21 cellular contexts compared by ENCODE assay signal in genomic region chr12:25789520-25789919, GRCh38.
DNase-seq lines count a peak whose midpoint lies in the region; ATAC-seq and TF ChIP-seq lines count a peak whose summit lies in the region.
"Had no signal": no experiment of that assay in that cellular context is flagged by ENCODE, and none has a peak within 500 bp of the region (broad histone marks: within the 10 kb centered on the region; RNA-seq: fewer than 3 reads in every experiment).

No MANE protein-coding gene starts in this region.

- peak overlapping the region; percentile 12 for H3K27ac ChIP-seq in suprapubic skin
- H3K27ac ChIP-seq: foreskin keratinocyte, HL-60 had no signal

- no peaks in the 10 kb centered on the region for H3K27me3 Mint-ChIP-seq in glutamatergic neuron (ENCODE audit: unreplicated experiment)

- H3K36me3 Mint-ChIP-seq in glutamatergic neuron (ENCODE audit: unreplicated experiment) = no peaks in the 10 kb centered on the region
- H3K36me3 Mint-ChIP-seq: CD14-positive monocyte had no signal

- no peaks in the 10 kb centered on the region for H3K9me3 ChIP-seq in suprapubic skin

- no peaks in the 10 kb centered on the region for H3K27me3 ChIP-seq in suprapubic skin
- H3K27me3 ChIP-seq: foreskin keratinocyte had no signal

- H3K27ac Mint-ChIP-seq in glutamatergic neuron (ENCODE audit: unreplicated experiment) = no peak overlapping the region
- H3K27ac Mint-ChIP-seq: activated T-helper 2 cell treated with anti-CD3 and anti-CD28 coated beads, Interferon-gamma antibody, Interleukin-2, Interleukin-4, amounts not matched to agents 10 μg/mL and 5 μg/mL and 100 μg/mL, durations not matched to agents 14 hours and 24 hours and 36 hours; CD14-positive monocyte had no signal

- no peak for ATAC-seq in HG02973 (IDR thresholded peaks at IDR 0.05; ENCODE audit: unreplicated experiment)
- ATAC-seq: foreskin keratinocyte had no signal

- H3K4me3 ChIP-seq in suprapubic skin = no peak overlapping the region

- 42% methylated on average over 4 of the region's 4 CpGs for WGBS in suprapubic skin

- H3K4me1 Mint-ChIP-seq in glutamatergic neuron (ENCODE audit: low read depth, unreplicated experiment) = peaks cover 5% of the 10 kb centered on the region
- H3K4me1 Mint-ChIP-seq: neural crest cell had no signal

- no peak for TF ChIP-seq CTCF in suprapubic skin (IDR thresholded peaks at IDR 0.05)
- TF ChIP-seq CTCF in glutamatergic neuron (IDR thresholded peaks at IDR 0.05; ENCODE audit: partially characterized antibody, unreplicated experiment) = no peak

- TF ChIP-seq EP300 in suprapubic skin (IDR thresholded peaks at IDR 0.05) = no peak

- H3K4me3 Mint-ChIP-seq in glutamatergic neuron (ENCODE audit: unreplicated experiment) = no peak overlapping the region
- H3K4me3 Mint-ChIP-seq: CD14-positive monocyte, neural crest cell had no signal

- DNase-seq in NOMO-1 (lab: John Stamatoyannopoulos, UW; ENCODE audit: unreplicated experiment in 2 of 2) (peak; percentile 7 to 20), NOMO-1 treated with dmso at 0.1 percent for 144 hours (lab: John Stamatoyannopoulos, UW; ENCODE audit: unreplicated experiment) (no peak), fibroblast of gingiva (ENCODE audit: low read depth) (peak; percentile 96), iris pigment epithelial cell (ENCODE audit: low read depth) (peak; percentile 63), suprapubic skin (ENCODE audit: low spot score in 2 of 2) (no peak), HCEC 1CT (no peak), glutamatergic neuron (no peak)
- DNase-seq: 8988T; activated CD8-positive, alpha-beta memory T cell treated with anti-CD3 and anti-CD28 coated beads for 24 hours; amygdala; dermis blood vessel endothelial cell; foreskin keratinocyte; mammary epithelial cell; NCI-H187; NCI-H446; stimulated activated CD4-positive, alpha-beta T cell treated with anti-CD3 and anti-CD28 coated beads, Interleukin-2, amount 100 ng/mL, for 48 hours had no signal

- H3K36me3 ChIP-seq in suprapubic skin = no peaks in the 10 kb centered on the region

- no peaks in the 10 kb centered on the region for H3K9me3 Mint-ChIP-seq in glutamatergic neuron (ENCODE audit: unreplicated experiment)
- H3K9me3 Mint-ChIP-seq: activated T-helper 2 cell treated with anti-CD3 and anti-CD28 coated beads, Interferon-gamma antibody, Interleukin-2, Interleukin-4, amounts not matched to agents 10 μg/mL and 5 μg/mL and 100 μg/mL, durations not matched to agents 14 hours and 24 hours and 36 hours; neural crest cell had no signal

- no peak for TF ChIP-seq POLR2A in suprapubic skin (IDR thresholded peaks at IDR 0.05)

- peaks cover 4% of the 10 kb centered on the region for H3K4me1 ChIP-seq in suprapubic skin

Comparison
In these comparisons a context has a peak if more than half of its experiments do, and no peak if none do; other contexts are left out.
1. DNase-seq: peak in NOMO-1 (2 of 2), fibroblast of gingiva (single experiment) and iris pigment epithelial cell (single experiment); none in NOMO-1 treated with dmso at 0.1 percent for 144 hours (single experiment), suprapubic skin (0 of 2), HCEC 1CT (single experiment) and glutamatergic neuron (single experiment).